16 cellular contexts compared by ENCODE assay signal in the genomic region with DNA sequence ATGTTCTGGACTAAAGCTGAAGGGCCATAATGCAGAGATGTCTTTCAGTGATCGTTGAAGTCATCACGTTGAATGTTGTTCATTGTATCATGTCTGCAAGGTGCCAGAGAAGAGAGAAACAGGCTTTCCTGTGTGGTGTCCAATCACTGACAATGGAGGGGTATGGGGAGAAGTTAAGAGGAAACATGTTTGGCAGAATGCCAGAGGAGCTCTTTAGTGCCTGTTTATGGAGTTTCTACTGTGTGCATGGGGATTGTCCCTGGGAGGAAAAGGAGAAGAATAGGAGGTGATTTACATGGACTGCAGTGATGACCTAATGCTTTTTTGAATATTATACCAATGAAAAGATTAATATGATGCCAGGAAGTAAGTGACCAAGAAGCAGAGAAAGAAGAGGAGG. TPM values are rescaled to one million over a fixed set of nuclear protein-coding genes. Genes with fewer than 3 reads are reported as not detected.
DNase-seq lines count a peak whose midpoint lies in the region; TF ChIP-seq lines count a peak whose summit lies in the region.
"Had no signal": no experiment of that assay in that cellular context is flagged by ENCODE, and none has a peak within 500 bp of the region (broad histone marks: within the 10 kb centered on the region; RNA-seq: fewer than 3 reads in every experiment).

No MANE protein-coding gene starts in this region.

- no peak overlapping the region for H3K4me3 Mint-ChIP-seq in endothelial cell (ENCODE audit: unreplicated experiment)

- peak; percentile 40 to 75 (median 45) for DNase-seq in NCI-H1417 (lab: John Stamatoyannopoulos, UW)
- no peak for DNase-seq in NCI-H1417 treated with DMSO at 0.1 percent for 48 hours (lab: John Stamatoyannopoulos, UW)
- DNase-seq in DMS153 (lab: John Stamatoyannopoulos, UW), result peak; percentile 79
- DNase-seq in NCI-H748 (lab: John Stamatoyannopoulos, UW; ENCODE audit: unreplicated experiment), result peak; percentile 89
- DNase-seq in endothelial cell (ENCODE audit: low spot score), result peak; percentile 16
- DNase-seq in pons (ENCODE audit: low spot score), result no peak
- DNase-seq in HuH-7 (ENCODE audit: low spot score), result no peak
- no peak for DNase-seq in HPDE6-E6E7 (ENCODE audit: extremely low spot score)
- DNase-seq: body of pancreas, DMS79, Karpas-422, retina had no signal

- peaks cover 13% of the 10 kb centered on the region for H3K4me1 Mint-ChIP-seq in endothelial cell (ENCODE audit: unreplicated experiment)

- H3K36me3 Mint-ChIP-seq in endothelial cell (ENCODE audit: low read depth, unreplicated experiment), result peaks cover 4% of the 10 kb centered on the region

- H3K27ac Mint-ChIP-seq in endothelial cell (ENCODE audit: unreplicated experiment), result peak overlapping the region; percentile 77

- no peaks in the 10 kb centered on the region for H3K9me3 Mint-ChIP-seq in endothelial cell (ENCODE audit: unreplicated experiment)

- H3K27me3 Mint-ChIP-seq in endothelial cell (ENCODE audit: unreplicated experiment), result no peaks in the 10 kb centered on the region

- TF ChIP-seq CTCF in endothelial cell (IDR thresholded peaks at IDR 0.05; ENCODE audit: unreplicated experiment), result no peak

RNA-seq across cellular contexts. Expression of a gene that starts 11.7 kb away (rescaled TPM):
- total RNA-seq in endothelial cell (ENCODE audit: unreplicated experiment), result not detected
- total RNA-seq: A172; body of pancreas; mononuclear cell; T-helper 1 cell treated with Interleukin-12 subunit alpha and Interleukin-12 subunit beta and Interleukin-4 antibody, amounts not matched to agents 30 ng/mL and 1 ng/mL, for 36 hours; temporal lobe had no signal

RNA-seq across cellular contexts. Expression of a gene that starts 36.8 kb away (rescaled TPM):
- total RNA-seq in endothelial cell (ENCODE audit: unreplicated experiment), result 21.0 TPM

RNA-seq across cellular contexts. Expression of a gene that starts 36.9 kb away (rescaled TPM):
- 47.3 TPM for total RNA-seq in endothelial cell (ENCODE audit: unreplicated experiment)

Comparison
In these comparisons a context has a peak if more than half of its experiments do, and no peak if none do; other contexts are left out.
1. DNase-seq: peak in NCI-H1417 (3 of 3), DMS153 (single experiment), NCI-H748 (single experiment) and endothelial cell (single experiment); none in NCI-H1417 treated with DMSO at 0.1 percent for 48 hours (single experiment), pons (single experiment), HuH-7 (single experiment) and HPDE6-E6E7 (single experiment).